ENCODE assay signal across 12 cellular contexts in the genomic region with DNA sequence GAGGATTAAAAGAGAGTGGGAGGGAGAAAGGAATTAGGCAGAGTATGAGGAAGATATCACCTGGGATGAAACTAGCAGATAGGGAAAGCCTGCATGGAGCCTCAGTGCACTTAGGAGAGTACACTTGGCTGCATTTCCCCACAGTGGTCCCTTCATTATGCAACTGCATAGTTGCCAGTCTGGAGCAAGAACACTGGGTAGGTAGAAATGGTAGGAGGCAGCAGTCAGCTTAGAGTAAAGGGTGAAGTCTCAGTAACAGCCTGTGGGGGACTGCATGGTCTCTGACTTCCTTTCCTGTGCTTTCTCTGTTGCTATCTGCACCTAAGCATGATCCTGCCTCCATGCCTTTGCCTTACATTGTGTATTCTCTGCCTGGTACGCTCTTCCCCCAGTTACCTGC. TPM values are rescaled to one million over a fixed set of nuclear protein-coding genes. Genes with fewer than 3 reads are reported as not detected.
DNase-seq lines count a peak whose midpoint lies in the region; ATAC-seq and TF ChIP-seq lines count a peak whose summit lies in the region.
"Had no signal": no experiment of that assay in that cellular context is flagged by ENCODE, and none has a peak within 500 bp of the region (broad histone marks: within the 10 kb centered on the region; RNA-seq: fewer than 3 reads in every experiment).

No MANE protein-coding gene starts in this region.

- peaks cover 16% of the 10 kb centered on the region for H3K4me1 ChIP-seq in HEK293 (ENCODE audit: control insufficient read depth, insufficient read depth, low read length)

- H3K27ac Mint-ChIP-seq in activated T-cell treated with anti-CD3 and anti-CD28 coated beads, Interleukin-2, amount 50 U/mL, for 72 hours, result peak overlapping the region; percentile 25
- H3K27ac Mint-ChIP-seq in T-helper 17 cell, result peak overlapping the region; percentile 63
- peak overlapping the region; percentile 59 for H3K27ac Mint-ChIP-seq in stimulated activated naive B cell treated with anti-CD40 and anti-IgM and Interleukin-4, amounts not matched to agents 10 μg/mL and 1 μg/mL and 100 μg/mL, for 72 hours

- ATAC-seq in activated T-cell treated with anti-CD3 and anti-CD28 coated beads, Interleukin-2, amount 50 U/mL, for 72 hours (replicated peaks in 1 of 2), result peak; percentile 49 to 57
- ATAC-seq in T-helper 17 cell, result peak; percentile 35
- ATAC-seq in stimulated activated naive B cell treated with anti-CD40 and anti-IgM and Interleukin-4, amounts not matched to agents 10 μg/mL and 1 μg/mL and 100 μg/mL, for 72 hours (replicated peaks), result peak; percentile 61 to 62

- no peaks in the 10 kb centered on the region for H3K27me3 Mint-ChIP-seq in activated T-cell treated with anti-CD3 and anti-CD28 coated beads, Interleukin-2, amount 50 U/mL, for 72 hours (ENCODE audit: low read depth)
- H3K27me3 Mint-ChIP-seq in T-helper 17 cell, result no peaks in the 10 kb centered on the region
- no peaks in the 10 kb centered on the region for H3K27me3 Mint-ChIP-seq in stimulated activated naive B cell treated with anti-CD40 and anti-IgM and Interleukin-4, amounts not matched to agents 10 μg/mL and 1 μg/mL and 100 μg/mL, for 72 hours

- H3K36me3 ChIP-seq in HEK293 (ENCODE audit: control insufficient read depth in 2 of 2, insufficient read depth in 1 of 2, low read length in 2 of 2), result no peaks in the 10 kb centered on the region
- H3K36me3 ChIP-seq: BLaER1, vagina had no signal

- POLR2A ChIA-PET in HEK293 (lab: Yijun Ruan, JAX), result no interaction called here

- no peak overlapping the region for H3K4me3 ChIP-seq in HEK293 (ENCODE audit: low read depth, low read length)
- H3K4me3 ChIP-seq: BLaER1, vagina had no signal

- CTCF ChIA-PET in HEK293 (lab: Yijun Ruan, JAX), result no interaction called here

- H3K9me3 ChIP-seq in HEK293 (ENCODE audit: control insufficient read depth, insufficient read depth, low read depth, low read length) (no peaks in the 10 kb centered on the region), T-helper 17 cell (ENCODE audit: control insufficient read depth, low read length, poor library complexity, severe bottlenecking) (no peaks in the 10 kb centered on the region)
- H3K9me3 ChIP-seq: BLaER1, vagina had no signal

- DNase-seq in activated T-cell treated with anti-CD3 and anti-CD28 coated beads, Interleukin-2, amount 50 U/mL, for 72 hours, result no peak
- DNase-seq in activated T-cell treated with anti-CD3 and anti-CD28 coated beads, Interleukin-2, amount 50 U/mL, for 1 hour, result no peak
- no peak for DNase-seq in T-helper 17 cell
- DNase-seq in stimulated activated naive B cell treated with anti-CD40 and anti-IgM and Interleukin-4, amounts not matched to agents 10 μg/mL and 1 μg/mL and 100 μg/mL, for 72 hours, result no peak
- no peak for DNase-seq in cerebellum (ENCODE audit: low spot score)
- no peak for DNase-seq in AML-193 (lab: John Stamatoyannopoulos, UW)
- no peak for DNase-seq in NCI-H2227 (lab: John Stamatoyannopoulos, UW; ENCODE audit: unreplicated experiment)
- DNase-seq: activated CD4-positive, CD25-positive, alpha-beta regulatory T cell treated with anti-CD3 and anti-CD28 coated beads, Interleukin-2, amount 50 U/mL, for 72 hours; midbrain had no signal

- TF ChIP-seq CTCF in HEK293 (tag by site-specific recombination; IDR thresholded peaks at IDR 0.05), result no peak

- no peaks in the 10 kb centered on the region for H3K36me3 Mint-ChIP-seq in activated T-cell treated with anti-CD3 and anti-CD28 coated beads, Interleukin-2, amount 50 U/mL, for 72 hours (ENCODE audit: insufficient read depth in 2 of 2)
- H3K36me3 Mint-ChIP-seq in T-helper 17 cell (ENCODE audit: low read depth), result peaks cover 2% of the 10 kb centered on the region
- H3K36me3 Mint-ChIP-seq in stimulated activated naive B cell treated with anti-CD40 and anti-IgM and Interleukin-4, amounts not matched to agents 10 μg/mL and 1 μg/mL and 100 μg/mL, for 72 hours, result peaks cover 3 to 12% of the 10 kb centered on the region in 2 donors

- peaks cover 93% of the 10 kb centered on the region for H3K4me1 Mint-ChIP-seq in activated T-cell treated with anti-CD3 and anti-CD28 coated beads, Interleukin-2, amount 50 U/mL, for 72 hours (ENCODE audit: low read depth)
- H3K4me1 Mint-ChIP-seq in T-helper 17 cell, result peaks cover 62% of the 10 kb centered on the region
- H3K4me1 Mint-ChIP-seq in stimulated activated naive B cell treated with anti-CD40 and anti-IgM and Interleukin-4, amounts not matched to agents 10 μg/mL and 1 μg/mL and 100 μg/mL, for 72 hours, result peaks cover 54 to 84% of the 10 kb centered on the region in 2 donors

- no peak overlapping the region for H3K27ac ChIP-seq in HEK293 (ENCODE audit: extremely low read depth, low read depth, low read length)
- H3K27ac ChIP-seq: BLaER1, vagina had no signal

- peak overlapping the region; percentile 59 to 72 for H3K4me3 Mint-ChIP-seq in activated T-cell treated with anti-CD3 and anti-CD28 coated beads, Interleukin-2, amount 50 U/mL, for 72 hours
- H3K4me3 Mint-ChIP-seq in T-helper 17 cell, result peak overlapping the region; percentile 60
- peak overlapping the region; percentile 11 to 18 for H3K4me3 Mint-ChIP-seq in stimulated activated naive B cell treated with anti-CD40 and anti-IgM and Interleukin-4, amounts not matched to agents 10 μg/mL and 1 μg/mL and 100 μg/mL, for 72 hours

- no peaks in the 10 kb centered on the region for H3K9me3 Mint-ChIP-seq in activated T-cell treated with anti-CD3 and anti-CD28 coated beads, Interleukin-2, amount 50 U/mL, for 72 hours
- H3K9me3 Mint-ChIP-seq in stimulated activated naive B cell treated with anti-CD40 and anti-IgM and Interleukin-4, amounts not matched to agents 10 μg/mL and 1 μg/mL and 100 μg/mL, for 72 hours, result no peaks in the 10 kb centered on the region

TF ChIP-seq in HEK293, 187 proteins besides CTCF, POLR2A, EP300 and RAD21:
- TF ChIP-seq, protein P1, sequence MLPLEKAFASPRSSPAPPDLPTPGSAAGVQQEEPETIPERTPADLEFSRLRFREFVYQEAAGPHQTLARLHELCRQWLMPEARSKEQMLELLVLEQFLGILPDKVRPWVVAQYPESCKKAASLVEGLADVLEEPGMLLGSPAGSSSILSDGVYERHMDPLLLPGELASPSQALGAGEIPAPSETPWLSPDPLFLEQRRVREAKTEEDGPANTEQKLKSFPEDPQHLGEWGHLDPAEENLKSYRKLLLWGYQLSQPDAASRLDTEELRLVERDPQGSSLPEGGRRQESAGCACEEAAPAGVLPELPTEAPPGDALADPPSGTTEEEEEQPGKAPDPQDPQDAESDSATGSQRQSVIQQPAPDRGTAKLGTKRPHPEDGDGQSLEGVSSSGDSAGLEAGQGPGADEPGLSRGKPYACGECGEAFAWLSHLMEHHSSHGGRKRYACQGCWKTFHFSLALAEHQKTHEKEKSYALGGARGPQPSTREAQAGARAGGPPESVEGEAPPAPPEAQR (tag by site-specific recombination; IDR thresholded peaks at IDR 0.05), result no peak
- 0 out of 2 replicates have a peak, but pooled peaks have one; percentile 13 for TF ChIP-seq PRDM1 (tag by site-specific recombination; IDR thresholded peaks at IDR 0.05)

RNA-seq across cellular contexts. Expression of gene PCGF5, which starts 14.0 kb away (rescaled TPM):
- 10 to 100 TPM; 69.0 to 69.5 TPM for total RNA-seq in activated T-cell treated with anti-CD3 and anti-CD28 coated beads, Interleukin-2, amount 50 U/mL, for 72 hours
- total RNA-seq in T-helper 17 cell (10 to 100 TPM; 66.7 to 86.8 TPM), cerebellum (19.6 TPM)

Comparison
In these comparisons a context has a peak if more than half of its experiments do, and no peak if none do; other contexts are left out.
1. H3K4me3 Mint-ChIP-seq: peak in every context shown above with its lines; median percentile 66 in activated T-cell treated with anti-CD3 and anti-CD28 coated beads, Interleukin-2, amount 50 U/mL, for 72 hours; 60 in T-helper 17 cell; 14 in stimulated activated naive B cell treated with anti-CD40 and anti-IgM and Interleukin-4, amounts not matched to agents 10 μg/mL and 1 μg/mL and 100 μg/mL, for 72 hours.